ENCODE assay signal across 20 cellular contexts in the genomic region with DNA sequence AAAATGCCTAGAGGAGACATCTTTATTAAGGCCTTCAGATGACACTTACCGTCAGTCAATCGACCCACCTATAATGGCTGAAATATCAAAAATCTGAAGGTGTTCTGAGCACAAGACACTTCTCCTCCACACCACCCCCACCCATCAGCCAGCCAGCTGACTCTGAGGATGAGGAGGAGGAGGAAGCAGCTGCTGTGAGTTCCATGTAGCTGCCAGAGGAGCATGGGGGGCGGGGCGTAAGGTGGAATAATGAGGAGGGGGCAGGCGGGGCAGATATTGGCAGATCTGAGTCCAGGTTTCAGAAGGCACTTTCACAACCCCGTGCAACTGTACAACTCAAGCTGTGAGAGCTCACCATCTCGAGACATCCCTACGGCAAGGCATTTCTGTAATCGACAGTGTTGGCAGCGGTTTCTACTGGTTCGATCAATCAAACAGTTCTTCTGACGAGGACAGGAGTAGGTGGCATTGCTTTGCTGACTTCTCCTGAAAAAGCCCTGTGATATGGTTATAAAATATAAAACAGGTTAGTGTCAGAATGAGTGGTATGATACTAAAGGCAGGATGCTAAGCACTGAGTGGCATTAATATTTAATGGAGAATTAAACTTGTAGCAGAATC.
"Had no signal": no experiment of that assay in that cellular context is flagged by ENCODE, and none has a peak within 500 bp of the region (broad histone marks: within the 10 kb centered on the region; RNA-seq: fewer than 3 reads in every experiment).

No MANE protein-coding gene starts in this region.

- H3K9me3 ChIP-seq: esophagus muscularis mucosa, gastrocnemius medialis, left ventricle myocardium inferior, neutrophil, right atrium auricular region, sigmoid colon, tibial artery, upper lobe of left lung, uterus had no signal

- H3K9me3 Mint-ChIP-seq: immature natural killer cell had no signal

- H3K36me3 ChIP-seq: neutrophil, uterus had no signal

- H3K4me3 ChIP-seq: esophagus muscularis mucosa, gastrocnemius medialis, left ventricle myocardium inferior, lung, right atrium auricular region, sigmoid colon, skin epidermis, tibial artery, upper lobe of left lung, uterus had no signal

- H3K27me3 ChIP-seq: esophagus muscularis mucosa, gastrocnemius medialis, neutrophil, right atrium auricular region, sigmoid colon, tibial artery, upper lobe of left lung, uterus had no signal

- H3K4me1 ChIP-seq: sigmoid colon, tibial artery, uterus had no signal

- ATAC-seq: gastrocnemius medialis; stimulated activated naive CD8-positive, alpha-beta T cell treated with anti-CD3 and anti-CD28 coated beads, Interleukin-15, Interleukin-2, amounts not matched to agents 100 U/mL and 50 U/mL, for 24 hours had no signal

- H3K27ac ChIP-seq: epithelial cell of prostate, esophagus muscularis mucosa, left ventricle myocardium inferior, neutrophil, right atrium auricular region, sigmoid colon, skin epidermis, tibial artery, upper lobe of left lung, uterus had no signal

- DNase-seq: cortex of kidney; effector memory CD4-positive, alpha-beta T cell; gastrocnemius medialis; immature natural killer cell; left ventricle myocardium inferior; mesenchymal stem cell; midbrain; posterior cingulate gyrus; sigmoid colon; stimulated activated CD4-positive, alpha-beta T cell treated with anti-CD3 and anti-CD28 coated beads, Interleukin-12 subunit alpha, Interleukin-12 subunit beta, amount 100 ng/mL, for 4 hours; stimulated activated naive CD8-positive, alpha-beta T cell treated with anti-CD3 and anti-CD28 coated beads, Interleukin-15, Interleukin-2, amounts not matched to agents 100 U/mL and 50 U/mL, for 24 hours; tibial artery; upper lobe of left lung; uterus had no signal
